In the genomic region with DNA sequence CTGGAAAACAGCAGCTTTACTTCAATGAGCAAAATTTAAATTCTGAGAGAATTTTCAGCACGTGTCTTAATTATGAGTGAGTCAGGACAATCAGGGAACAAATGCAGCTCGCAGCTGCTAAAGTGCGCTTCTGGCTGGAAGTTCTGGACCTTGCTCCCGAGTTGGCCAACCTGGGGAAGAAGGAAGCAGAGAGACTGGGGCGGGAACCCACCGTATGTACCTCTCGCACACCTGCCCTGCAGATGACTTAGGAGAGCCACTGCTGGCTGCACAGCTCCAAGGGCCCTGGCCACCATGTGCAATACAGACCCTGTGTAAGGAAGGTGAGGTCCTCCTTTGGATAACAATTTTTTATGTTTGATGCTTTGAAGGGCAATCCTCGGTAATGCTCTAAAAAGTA, we compare ENCODE assay signal across 28 cellular contexts. TPM values are rescaled to one million over a fixed set of nuclear protein-coding genes. Genes with fewer than 3 reads are reported as not detected.
"Had no signal": no experiment of that assay in that cellular context is flagged by ENCODE, and none has a peak within 500 bp of the region (broad histone marks: within the 10 kb centered on the region; RNA-seq: fewer than 3 reads in every experiment).

No MANE protein-coding gene starts in this region.

- H3K4me3 ChIP-seq: MG63, SK-N-MC had no signal

- H3K27me3 ChIP-seq: brain microvascular endothelial cell, MG63 had no signal

- H3K9me3 ChIP-seq: MG63 had no signal

- H3K36me3 ChIP-seq: brain microvascular endothelial cell, MG63 had no signal

- H3K27ac ChIP-seq: brain microvascular endothelial cell, SK-N-MC had no signal

- FAIRE-seq: astrocyte had no signal

- DNase-seq: activated B cell treated with CpG ODN at 0.5 μM for 24 hours; activated CD4-positive, alpha-beta T cell treated with anti-CD3 and anti-CD28 coated beads for 1 hour; activated CD4-positive, alpha-beta T cell treated with anti-CD3 and anti-CD28 coated beads, Interleukin-2, amount 10 ng/mL, durations not matched to agents 24 days and 14 days; activated CD4-positive, alpha-beta T cell treated with anti-CD3 and anti-CD28 coated beads, Interleukin-2, amount 50 U/mL, for 48 hours; activated effector memory CD4-positive, alpha-beta T cell treated with anti-CD3 and anti-CD28 coated beads, Interleukin-2, amount 50 U/mL, for 16 hours; activated naive CD4-positive, alpha-beta T cell treated with Interleukin-2 at 50 U/mL for 16 hours; activated naive CD8-positive, alpha-beta T cell treated with anti-CD3 and anti-CD28 coated beads, Interleukin-2, amount 50 U/mL, for 24 hours; activated T-cell treated with anti-CD3 and anti-CD28 coated beads, Interleukin-2, amount 50 U/mL, for 4 hours; amniotic stem cell; brain microvascular endothelial cell; MG63; NCI-H1105; NCI-H1436; NCI-H187 treated with DMSO at 0.1 percent for 48 hours; NCI-H2081 treated with DMSO at 0.1 percent for 48 hours; NCI-H2227 treated with DMSO at 0.1 percent for 48 hours; NCI-H446 treated with DMSO at 0.1 percent for 48 hours; NCI-H524 treated with DMSO at 0.1 percent for 48 hours; NCI-H82; RPMI8226; T-cell; T-helper 2 cell; T1000 had no signal

- ATAC-seq: activated naive CD4-positive, alpha-beta T cell treated with anti-CD3 and anti-CD28 coated beads, Interleukin-2, amount 50 U/mL, for 72 hours; activated naive CD8-positive, alpha-beta T cell treated with anti-CD3 and anti-CD28 coated beads, Interleukin-2, amount 50 U/mL, for 24 hours; activated T-cell treated with anti-CD3 and anti-CD28 coated beads, Interleukin-2, amount 50 U/mL, for 4 hours; Right ventricle myocardium inferior; T-cell had no signal

RNA-seq across cellular contexts. Expression of gene REEP1, which starts 42.4 kb away (rescaled TPM):
- total RNA-seq: activated B cell treated with CpG ODN at 0.5 μM for 24 hours, OCI-LY7 had no signal
